8 cellular contexts compared by ENCODE assay signal in the genomic region with DNA sequence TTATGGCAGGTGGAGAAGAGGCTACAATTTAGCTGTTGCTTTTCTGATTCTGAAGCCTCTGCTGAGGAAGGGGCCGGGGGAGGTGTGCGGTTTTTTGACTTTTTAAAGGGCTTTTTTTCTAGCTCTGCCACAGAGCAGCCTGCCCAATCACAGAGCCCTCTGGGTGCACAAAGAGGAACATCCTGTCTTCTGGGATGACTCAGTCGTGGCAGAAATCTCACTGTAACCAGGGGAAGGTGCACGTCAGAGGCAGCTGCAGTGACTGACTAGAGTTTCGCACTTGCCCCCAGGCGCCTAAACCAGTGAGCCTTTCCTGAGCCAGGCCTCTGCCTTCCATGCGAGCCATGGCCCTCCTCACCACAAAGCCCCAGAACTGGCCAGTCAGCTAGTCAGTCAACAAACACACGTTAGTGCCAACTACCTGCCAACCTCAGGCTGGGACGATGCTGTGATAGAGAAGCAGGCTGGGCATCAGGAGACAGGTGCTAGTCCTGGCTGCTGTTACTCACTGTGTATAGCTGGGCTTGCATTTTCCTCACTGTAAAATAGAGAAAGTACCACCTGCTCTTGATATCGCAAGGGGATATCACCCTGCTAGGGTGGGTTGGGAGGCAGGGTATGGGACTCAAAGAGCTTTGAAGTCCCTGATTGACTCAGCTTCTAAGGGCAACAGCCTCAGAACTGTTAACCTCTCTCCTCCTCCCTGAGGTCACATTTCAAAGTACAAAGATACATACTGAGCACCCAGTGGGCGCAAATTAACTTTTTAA. TPM values are rescaled to one million over a fixed set of nuclear protein-coding genes. Genes with fewer than 3 reads are reported as not detected.
DNase-seq lines count a peak whose midpoint lies in the region; ATAC-seq and TF ChIP-seq lines count a peak whose summit lies in the region.

No MANE protein-coding gene starts in this region.

- no peaks in the 10 kb centered on the region for H3K27me3 ChIP-seq in CD4-positive, alpha-beta T cell (ENCODE audit: control insufficient read depth, insufficient read depth, low read length)

- ATAC-seq in CD4-positive, alpha-beta T cell (ENCODE audit: poor library complexity), result peak; percentile 78
- ATAC-seq in GM21528 (IDR thresholded peaks at IDR 0.05; ENCODE audit: low FRiP score, unreplicated experiment) (peak; percentile 85), memory B cell (ENCODE audit: low read depth) (peak; percentile 86)

- CTCF ChIA-PET in CD4-positive, alpha-beta T cell (lab: Charles Lee), result interaction anchor here (0.7 to 6.7 kb wide), 14 partner anchors 10 to 984 kb away, joined by 3 to 56 read pairs (median 6); partner anchors contain the start of genes ALAD and ATP6V1G1

- H3K27ac ChIP-seq in CD4-positive, alpha-beta T cell (ENCODE audit: low read depth, low read length), result peak overlapping the region; percentile 97

- intact Hi-C loops in CD4-positive, alpha-beta T cell (cut with DNase I, micrococcal nuclease), result loop anchor here (1.0 to 10.0 kb wide), 8 partner anchors 12 to 539 kb away; partner anchors contain the start of gene ATP6V1G1 (in 1 of the 2)

- H3K4me1 Mint-ChIP-seq in CD4-positive, alpha-beta T cell (ENCODE audit: low read depth), result peaks cover 80% of the 10 kb centered on the region
- H3K4me1 Mint-ChIP-seq in memory B cell, result peaks cover 57% of the 10 kb centered on the region

- H3K27me3 Mint-ChIP-seq in CD4-positive, alpha-beta T cell, result no peaks in the 10 kb centered on the region
- H3K27me3 Mint-ChIP-seq in memory B cell, result no peaks in the 10 kb centered on the region

- peaks cover 77% of the 10 kb centered on the region for H3K36me3 Mint-ChIP-seq in CD4-positive, alpha-beta T cell (ENCODE audit: low read depth)
- peaks cover 17% of the 10 kb centered on the region for H3K36me3 Mint-ChIP-seq in memory B cell

- POLR2A ChIA-PET in CD4-positive, alpha-beta T cell (lab: Charles Lee), result interaction anchor here (0.6 to 10.0 kb wide), 22 partner anchors 9 to 545 kb away, joined by 3 to 477 read pairs (median 5); partner anchors contain the start of genes ATP6V1G1 and TNFSF8

- H3K4me3 Mint-ChIP-seq in CD4-positive, alpha-beta T cell, result peak overlapping the region; percentile 95
- H3K4me3 Mint-ChIP-seq in memory B cell, result peak overlapping the region; percentile 95

- H3K27ac Mint-ChIP-seq in CD4-positive, alpha-beta T cell, result peak overlapping the region; percentile 98
- peak overlapping the region; percentile 92 for H3K27ac Mint-ChIP-seq in memory B cell

- TF ChIP-seq CTCF in CD4-positive, alpha-beta T cell (IDR thresholded peaks at IDR 0.05), result no peak
- no peak for TF ChIP-seq CTCF in choroid plexus epithelial cell (conservative IDR thresholded peaks at IDR 0.05; ENCODE audit: low read depth, low read length)

- H3K9me3 Mint-ChIP-seq in CD4-positive, alpha-beta T cell, result no peaks in the 10 kb centered on the region
- no peaks in the 10 kb centered on the region for H3K9me3 Mint-ChIP-seq in memory B cell

- DNase-seq in CD4-positive, alpha-beta T cell, result peak; percentile 74 to 94 (median 80)
- DNase-seq in KG1 (lab: John Stamatoyannopoulos, UW), result peak; percentile 82
- DNase-seq in activated CD4-positive, alpha-beta T cell treated with anti-CD3 and anti-CD28 coated beads for 24 hours (ENCODE audit: low read depth in 2 of 2), result peak; percentile 67 to 78
- DNase-seq in choroid plexus epithelial cell (ENCODE audit: low read depth), result peak; percentile 88
- peak; percentile 77 to 81 for DNase-seq in memory B cell (ENCODE audit: low spot score in 2 of 2)
- DNase-seq in stimulated activated CD8-positive, alpha-beta memory T cell treated with anti-CD3 and anti-CD28 coated beads, Interleukin-2, amount 100 ng/mL, for 1 hour (ENCODE audit: low read depth in 2 of 2), result peak; percentile 73 to 74
- no peak for DNase-seq in epidermal melanocyte (ENCODE audit: insufficient read length, low spot score)

- H3K9me3 ChIP-seq in CD4-positive, alpha-beta T cell (ENCODE audit: control insufficient read depth, low read length), result no peaks in the 10 kb centered on the region

- no peak overlapping the region for H3K4me3 ChIP-seq in choroid plexus epithelial cell (ENCODE audit: low read depth, low read length)

RNA-seq across cellular contexts. Expression of gene AKNA, which starts 2.2 kb away (rescaled TPM):
- 100 to 1,000 TPM; 247 to 258 TPM for total RNA-seq in CD4-positive, alpha-beta T cell

RNA-seq across cellular contexts. Expression of gene ORM2, which starts 55.9 kb away (rescaled TPM):
- total RNA-seq in CD4-positive, alpha-beta T cell, result not detected
